Comparison of ENCODE assay signal across 8 cellular contexts in the genomic region with DNA sequence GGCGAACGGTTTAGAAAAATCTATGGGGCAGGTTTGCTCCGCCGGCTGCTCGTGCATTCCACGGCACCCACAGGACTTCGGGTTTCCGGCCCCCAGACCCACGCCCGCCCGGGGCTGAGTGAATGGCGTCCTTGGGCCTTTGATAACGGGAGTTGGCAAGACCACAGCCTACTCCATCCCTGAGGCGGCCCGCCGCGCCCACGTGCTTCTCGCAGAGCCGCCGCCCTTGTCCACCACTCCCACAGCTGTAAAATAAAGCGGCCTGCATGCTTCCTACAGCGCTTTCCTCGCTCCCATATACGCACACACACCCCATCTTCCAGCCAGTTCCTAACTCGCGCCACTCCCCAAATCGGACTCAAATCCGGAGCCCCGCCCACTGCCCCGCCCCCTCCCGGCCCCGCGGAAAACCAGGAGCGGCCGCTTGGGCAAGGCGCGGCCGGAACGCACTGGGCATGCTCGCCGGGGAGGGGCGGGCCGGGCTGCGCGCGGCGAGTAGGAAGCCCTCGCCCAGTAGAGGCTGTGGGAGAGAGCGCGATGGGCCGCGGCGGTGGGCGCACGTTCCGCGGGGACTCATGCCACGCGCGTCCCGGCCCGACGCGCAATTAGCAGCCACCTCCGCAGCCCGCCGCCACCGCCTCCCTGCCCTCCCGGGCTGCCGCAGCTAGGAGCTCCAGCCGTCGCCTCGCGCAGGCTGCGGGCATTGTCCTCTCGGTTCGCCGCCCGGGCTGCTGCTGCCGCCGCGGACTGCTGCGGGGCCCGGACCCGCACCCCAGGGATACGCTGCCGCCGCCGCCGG. TPM values are rescaled to one million over a fixed set of nuclear protein-coding genes. Genes with fewer than 3 reads are reported as not detected.
A peak's percentile ranks its signal among the peaks of the same experiment; 100 is the strongest.
DNase-seq lines count a peak whose midpoint lies in the region; ATAC-seq and TF ChIP-seq lines count a peak whose summit lies in the region.

Gene RAP2B (plus strand): TSS at position 513 of the 799 bp plus-strand sequence. CDS start 468 bp downstream, outside the sequence.

- H3K27ac ChIP-seq in C4-2B (peak within 1 kb of the TSS; percentile 83), mesenchymal stem cell (ENCODE audit: low read length, poor library complexity, severe bottlenecking) (peak within 1 kb of the TSS; percentile 100)

- H3K4me1 ChIP-seq in mesenchymal stem cell (ENCODE audit: control insufficient read depth, insufficient read depth, low read depth, low read length), result peaks cover 7% of the 10 kb centered on the region

- H2BK12ac ChIP-seq in mesenchymal stem cell (ENCODE audit: low read length in 2 of 2), result peak within 1 kb of the TSS in 1 of 2 experiments; percentile 60

- H3K9me3 Mint-ChIP-seq in effector memory CD8-positive, alpha-beta T cell, result no peaks in the 10 kb centered on the region

- H3K4me3 Mint-ChIP-seq in effector memory CD8-positive, alpha-beta T cell, result peak within 1 kb of the TSS; percentile 98 to 99

- H2BK15ac ChIP-seq in mesenchymal stem cell (ENCODE audit: low read depth, poor library complexity, severe bottlenecking), result peak within 1 kb of the TSS; percentile 86

- H2BK120ac ChIP-seq in mesenchymal stem cell (ENCODE audit: low read depth, low read length), result peak within 1 kb of the TSS; percentile 75

- H3K23ac ChIP-seq in mesenchymal stem cell (ENCODE audit: low read length in 2 of 2), result peak within 1 kb of the TSS in 1 of 2 experiments; percentile 54

- H2BK5ac ChIP-seq in mesenchymal stem cell (ENCODE audit: low read depth, low read length, poor library complexity, severe bottlenecking), result peak within 1 kb of the TSS; percentile 95

- peak within 1 kb of the TSS; percentile 83 to 94 for H3K18ac ChIP-seq in mesenchymal stem cell (ENCODE audit: low read depth in 1 of 2, low read length in 2 of 2)

- peak within 1 kb of the TSS; percentile 99 for H3K9ac ChIP-seq in mesenchymal stem cell (ENCODE audit: low read length)

- no peak for TF ChIP-seq CTCF in C4-2B (conservative IDR thresholded peaks at IDR 0.05)

- no peaks in the 10 kb centered on the region for H3K79me1 ChIP-seq in mesenchymal stem cell (replicated peaks; ENCODE audit: low read length, poor library complexity, severe bottlenecking)

- H3K27ac Mint-ChIP-seq in effector memory CD8-positive, alpha-beta T cell, result peak within 1 kb of the TSS; percentile 86 to 95

- H3K27me3 ChIP-seq in mesenchymal stem cell (ENCODE audit: control insufficient read depth in 1 of 2, insufficient read depth in 1 of 2, low read length in 2 of 2), result no peaks in the 10 kb centered on the region

- WGBS in mesenchymal stem cell, result under 1% methylated on average over 60 of the region's 91 CpGs

- H2AFZ ChIP-seq in mesenchymal stem cell (ENCODE audit: low read depth, low read length), result peak within 1 kb of the TSS; percentile 85

- H3K36me3 ChIP-seq in mesenchymal stem cell (ENCODE audit: control insufficient read depth in 1 of 2, insufficient read depth in 2 of 2, low read depth in 1 of 2, low read length in 2 of 2), result peaks cover 0 to 24% of the 10 kb centered on the region in 2 experiments

- H4K91ac ChIP-seq in mesenchymal stem cell (ENCODE audit: low read length), result peak within 1 kb of the TSS; percentile 93

- H3K4me2 ChIP-seq in mesenchymal stem cell (ENCODE audit: low read length, poor library complexity, severe bottlenecking), result peak within 1 kb of the TSS; percentile 79

- H3K4me1 Mint-ChIP-seq in effector memory CD8-positive, alpha-beta T cell (ENCODE audit: low read depth in 2 of 2), result peaks cover 27 to 48% of the 10 kb centered on the region in 2 donors

- peak within 1 kb of the TSS; percentile 88 to 98 for H3K4me3 ChIP-seq in mesenchymal stem cell (ENCODE audit: insufficient read depth in 1 of 2, low read depth in 1 of 2, low read length in 2 of 2)

- H3K27me3 Mint-ChIP-seq in effector memory CD8-positive, alpha-beta T cell, result no peaks in the 10 kb centered on the region

- peak within 1 kb of the TSS in 1 of 2 experiments; percentile 82 for H3K14ac ChIP-seq in mesenchymal stem cell (ENCODE audit: low read length in 2 of 2)

- no peaks in the 10 kb centered on the region for H3K9me3 ChIP-seq in mesenchymal stem cell (ENCODE audit: control insufficient read depth, low read length)

- ATAC-seq in GM19372 (IDR thresholded peaks at IDR 0.05; ENCODE audit: low read depth, unreplicated experiment), result peak; percentile 48
- ATAC-seq in HG03521 (IDR thresholded peaks at IDR 0.05; ENCODE audit: unreplicated experiment), result peak; percentile 50
- peak; percentile 53 for ATAC-seq in effector memory CD8-positive, alpha-beta T cell (replicated peaks)

- no peak within 1 kb of the TSS for H2AK5ac ChIP-seq in mesenchymal stem cell (ENCODE audit: low read length, severe bottlenecking)

- H4K8ac ChIP-seq in mesenchymal stem cell (ENCODE audit: low read length), result peak within 1 kb of the TSS; percentile 87

- peak within 1 kb of the TSS; percentile 35 to 54 for H3K4ac ChIP-seq in mesenchymal stem cell (ENCODE audit: low read depth in 1 of 2, low read length in 2 of 2)

- peak; percentile 74 for DNase-seq in NK-92 (lab: John Stamatoyannopoulos, UW; ENCODE audit: unreplicated experiment)
- DNase-seq in activated CD8-positive, alpha-beta memory T cell treated with anti-CD3 and anti-CD28 coated beads for 4 hours (ENCODE audit: low read depth in 2 of 2), result peak; percentile 87 to 93
- DNase-seq in effector memory CD8-positive, alpha-beta T cell, result peak; percentile 79 to 85 (median 83)
- DNase-seq in mesenchymal stem cell, result peak; percentile 96
- DNase-seq in stimulated activated CD8-positive, alpha-beta memory T cell treated with anti-CD3 and anti-CD28 coated beads, Interleukin-12 subunit alpha, Interleukin-12 subunit beta, amount 100 ng/mL, for 24 hours (ENCODE audit: extremely low read depth), result peak; percentile 94

- H3K36me3 Mint-ChIP-seq in effector memory CD8-positive, alpha-beta T cell (ENCODE audit: insufficient read depth), result peaks cover 42% of the 10 kb centered on the region

RNA-seq across cellular contexts. Expression of gene RAP2B, which starts in this region (rescaled TPM):
- 9.5 TPM for polyA plus RNA-seq in mesenchymal stem cell (2013, experiment 1 of 2)
- 10.1 TPM for polyA plus RNA-seq in mesenchymal stem cell (2013, experiment 2 of 2)

Comparison
In these comparisons a context has a peak if more than half of its experiments do, and no peak if none do; other contexts are left out.
1. Peak in every context shown above with its lines: DNase-seq, ATAC-seq, H3K4me3 ChIP-seq and H3K27ac ChIP-seq.